ENCODE assay signal across 8 cellular contexts in genomic region chr13:43804461-43805070, GRCh38. TPM values are rescaled to one million over a fixed set of nuclear protein-coding genes. Genes with fewer than 3 reads are reported as not detected.
DNase-seq lines count a peak whose midpoint lies in the region; ATAC-seq, FAIRE-seq and TF ChIP-seq lines count a peak whose summit lies in the region.

No MANE protein-coding gene starts in this region.

- no peaks in the 10 kb centered on the region for H3K27me3 Mint-ChIP-seq in astrocyte (ENCODE audit: low read depth, unreplicated experiment)

- H3K4me2 ChIP-seq in astrocyte (ENCODE audit: low read length), result peak overlapping the region; percentile 82
- peak overlapping the region; percentile 75 for H3K4me2 ChIP-seq in smooth muscle cell

- peak overlapping the region; percentile 49 for H2AFZ ChIP-seq in astrocyte (ENCODE audit: low read depth, low read length)
- H2AFZ ChIP-seq in smooth muscle cell (ENCODE audit: low read depth), result peak overlapping the region; percentile 32

- no peaks in the 10 kb centered on the region for H3F3A ChIP-seq in smooth muscle cell (ENCODE audit: low read depth)

- peak overlapping the region; percentile 68 for H3K27ac ChIP-seq in astrocyte (ENCODE audit: low read depth, low read length)
- H3K27ac ChIP-seq in smooth muscle cell (ENCODE audit: low read depth), result peak overlapping the region; percentile 54

- peaks cover 4% of the 10 kb centered on the region for H3K27me3 ChIP-seq in astrocyte (ENCODE audit: insufficient read depth, low read length)
- no peaks in the 10 kb centered on the region for H3K27me3 ChIP-seq in smooth muscle cell (ENCODE audit: low read depth)

- ATAC-seq in GM18861 (IDR thresholded peaks at IDR 0.05; ENCODE audit: unreplicated experiment) (peak; percentile 62), HG03095 (IDR thresholded peaks at IDR 0.05; ENCODE audit: unreplicated experiment) (no peak)

- TF ChIP-seq CTCF in AG10803 (conservative IDR thresholded peaks at IDR 0.05; ENCODE audit: low read length) (peak; percentile 56), astrocyte (IDR thresholded peaks at IDR 0.05; ENCODE audit: insufficient read depth, low read depth, low read length) (peak; percentile 36), smooth muscle cell (IDR thresholded peaks at IDR 0.05; ENCODE audit: borderline replicate concordance, insufficient read depth, poor library complexity, severe bottlenecking) (peak; percentile 75)

- H3K79me2 ChIP-seq in astrocyte (ENCODE audit: insufficient read depth, low read length), result no peaks in the 10 kb centered on the region
- no peaks in the 10 kb centered on the region for H3K79me2 ChIP-seq in smooth muscle cell (ENCODE audit: low read depth)

- H3K4me3 Mint-ChIP-seq in astrocyte (ENCODE audit: unreplicated experiment), result peak overlapping the region; percentile 60

- H3K36me3 Mint-ChIP-seq in astrocyte (ENCODE audit: low read depth, unreplicated experiment), result no peaks in the 10 kb centered on the region

- peak overlapping the region; percentile 25 for H3K4me3 ChIP-seq in AG10803 (ENCODE audit: low read length)
- H3K4me3 ChIP-seq in astrocyte (ENCODE audit: insufficient read depth, low read depth, low read length), result peak overlapping the region; percentile 38
- H3K4me3 ChIP-seq in smooth muscle cell, result peak overlapping the region; percentile 27

- H3K9me3 Mint-ChIP-seq in astrocyte (ENCODE audit: unreplicated experiment), result no peaks in the 10 kb centered on the region

- H4K20me1 ChIP-seq in astrocyte (ENCODE audit: insufficient read depth, low read length), result no peaks in the 10 kb centered on the region
- no peaks in the 10 kb centered on the region for H4K20me1 ChIP-seq in smooth muscle cell (ENCODE audit: low read depth)

- 27% methylated on average over 5 of the region's 5 CpGs for whole genome bisulfite sequencing in smooth muscle cell (ENCODE audit: low lambda C conversion rate)

- peaks cover 6% of the 10 kb centered on the region for H3K4me1 ChIP-seq in astrocyte (ENCODE audit: insufficient read depth, low read length)
- H3K4me1 ChIP-seq in smooth muscle cell (ENCODE audit: low read depth), result peaks cover 3% of the 10 kb centered on the region

- H3K4me1 Mint-ChIP-seq in astrocyte (ENCODE audit: low read depth, unreplicated experiment), result peaks cover 6% of the 10 kb centered on the region

- FAIRE-seq in astrocyte (lab: Jason Lieb, UNC), result peak; percentile 56

- peak overlapping the region; percentile 52 for H3K9ac ChIP-seq in astrocyte (ENCODE audit: low read length)
- H3K9ac ChIP-seq in smooth muscle cell (ENCODE audit: low read depth), result no peak overlapping the region

- DNase-seq in AG10803 (ENCODE audit: low read depth) (peak; percentile 58), NCI-H2227 treated with DMSO at 0.1 percent for 48 hours (lab: John Stamatoyannopoulos, UW) (peak; percentile 62), astrocyte (ENCODE audit: low read depth) (peak; percentile 44), hepatic stellate cell (ENCODE audit: low spot score) (peak; percentile 22), smooth muscle cell (lab: John Stamatoyannopoulos, UW; ENCODE audit: unreplicated experiment) (no peak)
- no peak for DNase-seq in stimulated activated CD4-positive, alpha-beta T cell treated with anti-CD3 and anti-CD28 coated beads, Interleukin-2, amount 100 ng/mL, for 24 hours

- no peaks in the 10 kb centered on the region for H3K36me3 ChIP-seq in astrocyte (ENCODE audit: insufficient read depth, low read length)
- no peaks in the 10 kb centered on the region for H3K36me3 ChIP-seq in smooth muscle cell (ENCODE audit: low read depth)

- peak overlapping the region; percentile 91 for H3K27ac Mint-ChIP-seq in astrocyte (ENCODE audit: unreplicated experiment)

- no peaks in the 10 kb centered on the region for H3K9me3 ChIP-seq in astrocyte (ENCODE audit: insufficient read depth, low read depth, low read length)
- H3K9me3 ChIP-seq in smooth muscle cell (replicated peaks; ENCODE audit: low read depth), result no peaks in the 10 kb centered on the region

RNA-seq across cellular contexts. Expression of gene ENOX1, which starts 17.8 kb away (rescaled TPM):
- total RNA-seq in astrocyte, result 2.3 and 2.4 TPM in 2 replicates
- 2.6 and 2.7 TPM in 2 replicates for total RNA-seq in smooth muscle cell
- polyA plus RNA-seq in smooth muscle cell, result 1.9 and 2.1 TPM in 2 replicates

Comparison
In these comparisons a context has a peak if more than half of its experiments do, and no peak if none do; other contexts are left out.
1. DNase-seq: peak in AG10803 (single experiment), NCI-H2227 treated with DMSO at 0.1 percent for 48 hours (single experiment), astrocyte (single experiment) and hepatic stellate cell (single experiment); none in smooth muscle cell (single experiment) and stimulated activated CD4-positive, alpha-beta T cell treated with anti-CD3 and anti-CD28 coated beads, Interleukin-2, amount 100 ng/mL, for 24 hours (0 of 2).
2. Peak in every context shown above with its lines, with median percentiles within 50 percentile points of each other: H3K4me3 ChIP-seq and CTCF ChIP-seq.